Comparison of ENCODE assay signal across 8 cellular contexts in genomic region chr2:85308951-85309555, GRCh38. TPM values are rescaled to one million over a fixed set of nuclear protein-coding genes. Genes with fewer than 3 reads are reported as not detected.
DNase-seq lines count a peak whose midpoint lies in the region; ATAC-seq and TF ChIP-seq lines count a peak whose summit lies in the region.

No MANE protein-coding gene starts in this region.

- 86 to 88% methylated on average over 4 to 14 of the region's 14 CpGs for WGBS in endodermal cell (ENCODE audit: insufficient coverage in 1 of 2, insufficient read length in 1 of 2), 2 experiments

- peaks cover 25% of the 10 kb centered on the region for H3K36me3 Mint-ChIP-seq in activated CD4-positive, alpha-beta T cell treated with anti-CD3 and anti-CD28 coated beads, Interleukin-2, amount 10 ng/mL, durations not matched to agents 24 days and 14 days (ENCODE audit: low read depth)
- H3K36me3 Mint-ChIP-seq in endodermal cell (ENCODE audit: low read depth): peaks cover 54% of the 10 kb centered on the region
- no peaks in the 10 kb centered on the region for H3K36me3 Mint-ChIP-seq in natural killer cell treated with Interleukin-12 subunit alpha and Interleukin-12 subunit beta and Interleukin-15 and Interleukin-18, amount 100 ng/mL, for 72 hours

- H3K4me1 ChIP-seq in endodermal cell (ENCODE audit: control insufficient read depth, insufficient read depth, low read length): no peaks in the 10 kb centered on the region

- intact Hi-C loops in activated CD4-positive, alpha-beta T cell treated with anti-CD3 and anti-CD28 coated beads, Interleukin-2, amount 10 ng/mL, durations not matched to agents 24 days and 14 days (cut with micrococcal nuclease): no loop called here

- peak overlapping the region; percentile 84 for H3K4me3 Mint-ChIP-seq in activated CD4-positive, alpha-beta T cell treated with anti-CD3 and anti-CD28 coated beads, Interleukin-2, amount 10 ng/mL, durations not matched to agents 24 days and 14 days
- no peak overlapping the region for H3K4me3 Mint-ChIP-seq in endodermal cell
- peak overlapping the region; percentile 92 for H3K4me3 Mint-ChIP-seq in natural killer cell treated with Interleukin-12 subunit alpha and Interleukin-12 subunit beta and Interleukin-15 and Interleukin-18, amount 100 ng/mL, for 72 hours

- H3K9ac ChIP-seq in endodermal cell (ENCODE audit: extremely low read depth, low read length, poor library complexity, severe bottlenecking): no peak overlapping the region

- peak; percentile 47 to 64 for ATAC-seq in natural killer cell treated with Interleukin-12 subunit alpha and Interleukin-12 subunit beta and Interleukin-15 and Interleukin-18, amount 100 ng/mL, for 72 hours
- ATAC-seq in HG03196 (IDR thresholded peaks at IDR 0.05; ENCODE audit: unreplicated experiment): no peak
- ATAC-seq in GM21576 (IDR thresholded peaks at IDR 0.05; ENCODE audit: unreplicated experiment): no peak
- no peak for ATAC-seq in GM18858 (IDR thresholded peaks at IDR 0.05; ENCODE audit: unreplicated experiment)

- H3K4me1 Mint-ChIP-seq in activated CD4-positive, alpha-beta T cell treated with anti-CD3 and anti-CD28 coated beads, Interleukin-2, amount 10 ng/mL, durations not matched to agents 24 days and 14 days: peaks cover 26% of the 10 kb centered on the region
- H3K4me1 Mint-ChIP-seq in endodermal cell: peaks cover 6% of the 10 kb centered on the region
- peaks cover 27 to 32% of the 10 kb centered on the region in 2 donors for H3K4me1 Mint-ChIP-seq in natural killer cell treated with Interleukin-12 subunit alpha and Interleukin-12 subunit beta and Interleukin-15 and Interleukin-18, amount 100 ng/mL, for 72 hours (ENCODE audit: low read depth in 2 of 2)

- H3K4me3 ChIP-seq in endodermal cell (ENCODE audit: low read length): no peak overlapping the region

- H3K9me3 Mint-ChIP-seq in activated CD4-positive, alpha-beta T cell treated with anti-CD3 and anti-CD28 coated beads, Interleukin-2, amount 10 ng/mL, durations not matched to agents 24 days and 14 days: no peaks in the 10 kb centered on the region
- no peaks in the 10 kb centered on the region for H3K9me3 Mint-ChIP-seq in endodermal cell
- no peaks in the 10 kb centered on the region for H3K9me3 Mint-ChIP-seq in natural killer cell treated with Interleukin-12 subunit alpha and Interleukin-12 subunit beta and Interleukin-15 and Interleukin-18, amount 100 ng/mL, for 72 hours

- H3K36me3 ChIP-seq in endodermal cell (ENCODE audit: control insufficient read depth, insufficient read depth, low read length): peaks cover 55% of the 10 kb centered on the region

- no peaks in the 10 kb centered on the region for H3K9me3 ChIP-seq in endodermal cell (ENCODE audit: control insufficient read depth, low read length)

- no peak for TF ChIP-seq CTCF in endodermal cell (conservative IDR thresholded peaks at IDR 0.05)

- no peaks in the 10 kb centered on the region for H3K27me3 ChIP-seq in endodermal cell (ENCODE audit: control insufficient read depth, insufficient read depth, low read length, poor library complexity, severe bottlenecking)

- DNase-seq in activated CD4-positive, alpha-beta T cell treated with anti-CD3 and anti-CD28 coated beads, Interleukin-2, amount 10 ng/mL, durations not matched to agents 24 days and 14 days: no peak
- DNase-seq in activated CD4-positive, alpha-beta T cell treated with anti-CD3 and anti-CD28 coated beads for 4 hours: no peak
- peak; percentile 61 for DNase-seq in NCI-H774 (lab: John Stamatoyannopoulos, UW)
- DNase-seq in endodermal cell: no peak
- no peak for DNase-seq in natural killer cell treated with Interleukin-12 subunit alpha and Interleukin-12 subunit beta and Interleukin-15 and Interleukin-18, amount 100 ng/mL, for 72 hours (ENCODE audit: low spot score)

- H3K27ac ChIP-seq in endodermal cell (ENCODE audit: low read depth, low read length): peak overlapping the region; percentile 38

- peaks cover 5% of the 10 kb centered on the region for H3K27me3 Mint-ChIP-seq in activated CD4-positive, alpha-beta T cell treated with anti-CD3 and anti-CD28 coated beads, Interleukin-2, amount 10 ng/mL, durations not matched to agents 24 days and 14 days
- H3K27me3 Mint-ChIP-seq in endodermal cell (ENCODE audit: insufficient read depth): no peaks in the 10 kb centered on the region
- peaks cover 5% of the 10 kb centered on the region in 2 donors for H3K27me3 Mint-ChIP-seq in natural killer cell treated with Interleukin-12 subunit alpha and Interleukin-12 subunit beta and Interleukin-15 and Interleukin-18, amount 100 ng/mL, for 72 hours

- H3K27ac Mint-ChIP-seq in activated CD4-positive, alpha-beta T cell treated with anti-CD3 and anti-CD28 coated beads, Interleukin-2, amount 10 ng/mL, durations not matched to agents 24 days and 14 days: peak overlapping the region; percentile 40
- H3K27ac Mint-ChIP-seq in endodermal cell: peak overlapping the region; percentile 69
- H3K27ac Mint-ChIP-seq in natural killer cell treated with Interleukin-12 subunit alpha and Interleukin-12 subunit beta and Interleukin-15 and Interleukin-18, amount 100 ng/mL, for 72 hours: peak overlapping the region; percentile 79 to 82

RNA-seq across cellular contexts. Expression of gene TGOLN2, which starts 18.7 kb away (rescaled TPM):
- 89.6 and 94.1 TPM in 2 replicates for total RNA-seq in activated CD4-positive, alpha-beta T cell treated with anti-CD3 and anti-CD28 coated beads, Interleukin-2, amount 10 ng/mL, durations not matched to agents 24 days and 14 days
- 10 to 100 TPM; 58.6 to 67.0 TPM for total RNA-seq in endodermal cell
- 46.4 TPM for polyA plus RNA-seq in endodermal cell (2013, experiment 1 of 2)
- polyA plus RNA-seq in endodermal cell (2013, experiment 2 of 2): 44.3 TPM
- total RNA-seq in natural killer cell treated with Interleukin-12 subunit alpha and Interleukin-12 subunit beta and Interleukin-15 and Interleukin-18, amount 100 ng/mL, for 72 hours: 100 to 1,000 TPM; 133 to 174 TPM

RNA-seq across cellular contexts. Expression of gene RETSAT, which starts 45.3 kb away (rescaled TPM):
- total RNA-seq in activated CD4-positive, alpha-beta T cell treated with anti-CD3 and anti-CD28 coated beads, Interleukin-2, amount 10 ng/mL, durations not matched to agents 24 days and 14 days: 21.0 and 25.0 TPM in 2 replicates
- 10 to 100 TPM; 12.7 to 19.7 TPM for total RNA-seq in endodermal cell
- polyA plus RNA-seq in endodermal cell (2013, experiment 1 of 2): 11.9 TPM
- polyA plus RNA-seq in endodermal cell (2013, experiment 2 of 2): 12.8 TPM
- 10 to 100 TPM; 25.5 to 32.7 TPM for total RNA-seq in natural killer cell treated with Interleukin-12 subunit alpha and Interleukin-12 subunit beta and Interleukin-15 and Interleukin-18, amount 100 ng/mL, for 72 hours

RNA-seq across cellular contexts. Expression of gene ELMOD3, which starts 45.5 kb away (rescaled TPM):
- total RNA-seq in activated CD4-positive, alpha-beta T cell treated with anti-CD3 and anti-CD28 coated beads, Interleukin-2, amount 10 ng/mL, durations not matched to agents 24 days and 14 days: 16.7 and 18.2 TPM in 2 replicates
- total RNA-seq in endodermal cell: 10 to 100 TPM; 12.4 to 18.9 TPM
- 19.1 TPM for polyA plus RNA-seq in endodermal cell (2013, experiment 1 of 2)
- polyA plus RNA-seq in endodermal cell (2013, experiment 2 of 2): 19.3 TPM
- 10 to 100 TPM; 19.8 to 19.9 TPM for total RNA-seq in natural killer cell treated with Interleukin-12 subunit alpha and Interleukin-12 subunit beta and Interleukin-15 and Interleukin-18, amount 100 ng/mL, for 72 hours

Comparison
In these comparisons a context has a peak if more than half of its experiments do, and no peak if none do; other contexts are left out.
1. ATAC-seq: peak in natural killer cell treated with Interleukin-12 subunit alpha and Interleukin-12 subunit beta and Interleukin-15 and Interleukin-18, amount 100 ng/mL, for 72 hours (2 of 2); none in HG03196 (single experiment), GM21576 (single experiment) and GM18858 (single experiment).
2. Peak in every context shown above with its lines, with median percentiles within 50 percentile points of each other: H3K27ac Mint-ChIP-seq.